17 cellular contexts compared by ENCODE assay signal in genomic region chr17:3531266-3532101, GRCh38. TPM values are rescaled to one million over a fixed set of nuclear protein-coding genes. Genes with fewer than 3 reads are reported as not detected.
DNase-seq lines count a peak whose midpoint lies in the region; ATAC-seq and TF ChIP-seq lines count a peak whose summit lies in the region.
"Had no signal": no experiment of that assay in that cellular context is flagged by ENCODE, and none has a peak within 500 bp of the region (broad histone marks: within the 10 kb centered on the region; RNA-seq: fewer than 3 reads in every experiment).

No MANE protein-coding gene starts in this region.

- no peaks in the 10 kb centered on the region for H3K36me3 Mint-ChIP-seq in chondrocyte (ENCODE audit: low read depth)
- H3K36me3 Mint-ChIP-seq: CD4-positive, alpha-beta memory T cell; stimulated activated effector memory CD8-positive, alpha-beta T cell treated with anti-CD3 and anti-CD28 coated beads, Interleukin-12 subunit alpha, Interleukin-12 subunit beta, amount 100 ng/mL, for 72 hours had no signal

- peak; percentile 97 for DNase-seq in Ammon's horn (ENCODE audit: low spot score)
- peak; percentile 62 for DNase-seq in chondrocyte (ENCODE audit: low spot score)
- DNase-seq in hippocampal formation (lab: John Stamatoyannopoulos, UW) = peak; percentile 93 to 97
- DNase-seq in pons (ENCODE audit: low spot score) = peak; percentile 99
- no peak for DNase-seq in NCI-H1417 (lab: John Stamatoyannopoulos, UW)
- no peak for DNase-seq in cortex of kidney (lab: John Stamatoyannopoulos, UW)
- no peak for DNase-seq in stimulated activated naive CD8-positive, alpha-beta T cell treated with anti-CD3 and anti-CD28 coated beads, Interleukin-15, Interleukin-2, amounts not matched to agents 100 U/mL and 50 U/mL, for 24 hours
- DNase-seq: activated T-cell treated with anti-CD3 and anti-CD28 coated beads, Interleukin-2, amount 50 U/mL, for 4 hours; CD4-positive, alpha-beta memory T cell; MV-4-11; NCI-H2171 treated with DMSO at 0.1 percent for 48 hours; SIG-M5; stimulated activated CD4-positive, alpha-beta T cell treated with anti-CD3 and anti-CD28 coated beads, Interleukin-4, amount 100 ng/mL, for 4 hours had no signal

- no peak overlapping the region for H3K27ac Mint-ChIP-seq in chondrocyte (ENCODE audit: unreplicated experiment)
- H3K27ac Mint-ChIP-seq: CD4-positive, alpha-beta memory T cell; stimulated activated effector memory CD8-positive, alpha-beta T cell treated with anti-CD3 and anti-CD28 coated beads, Interleukin-12 subunit alpha, Interleukin-12 subunit beta, amount 100 ng/mL, for 72 hours had no signal

- H3K4me1 Mint-ChIP-seq in chondrocyte (ENCODE audit: low read depth) = peaks cover 3% of the 10 kb centered on the region

- TF ChIP-seq CTCF in chondrocyte (IDR thresholded peaks at IDR 0.05) = no peak

- no peaks in the 10 kb centered on the region for H3K9me3 Mint-ChIP-seq in chondrocyte (ENCODE audit: low read depth)
- H3K9me3 Mint-ChIP-seq: activated T-cell treated with anti-CD3 and anti-CD28 coated beads, Interleukin-2, amount 50 U/mL, for 4 hours; CD4-positive, alpha-beta memory T cell; stimulated activated effector memory CD8-positive, alpha-beta T cell treated with anti-CD3 and anti-CD28 coated beads, Interleukin-12 subunit alpha, Interleukin-12 subunit beta, amount 100 ng/mL, for 72 hours had no signal

- no peak overlapping the region for H3K4me3 Mint-ChIP-seq in chondrocyte (ENCODE audit: unreplicated experiment)
- H3K4me3 Mint-ChIP-seq: activated T-cell treated with anti-CD3 and anti-CD28 coated beads, Interleukin-2, amount 50 U/mL, for 4 hours; CD4-positive, alpha-beta memory T cell; stimulated activated effector memory CD8-positive, alpha-beta T cell treated with anti-CD3 and anti-CD28 coated beads, Interleukin-12 subunit alpha, Interleukin-12 subunit beta, amount 100 ng/mL, for 72 hours had no signal

- peaks cover 4% of the 10 kb centered on the region for H3K27me3 Mint-ChIP-seq in chondrocyte (ENCODE audit: low read depth)

- no peak for ATAC-seq in HG03439 (IDR thresholded peaks at IDR 0.05; ENCODE audit: unreplicated experiment)
- no peak for ATAC-seq in stimulated activated naive CD8-positive, alpha-beta T cell treated with anti-CD3 and anti-CD28 coated beads, Interleukin-15, Interleukin-2, amounts not matched to agents 100 U/mL and 50 U/mL, for 24 hours
- ATAC-seq: A549; activated T-cell treated with anti-CD3 and anti-CD28 coated beads, Interleukin-2, amount 50 U/mL, for 4 hours; mucosa of descending colon; stimulated activated effector memory CD8-positive, alpha-beta T cell treated with anti-CD3 and anti-CD28 coated beads, Interleukin-12 subunit alpha, Interleukin-12 subunit beta, amount 100 ng/mL, for 72 hours had no signal

RNA-seq across cellular contexts. Expression of gene TRPV3, which starts 26.1 kb away (rescaled TPM):
- 0.27 to 0.74 TPM in 2 of 3 replicates, not detected in the other for total RNA-seq in chondrocyte

RNA-seq across cellular contexts. Expression of gene ASPA, which starts 55.7 kb away (rescaled TPM):
- not detected in 3 replicates for total RNA-seq in chondrocyte
- total RNA-seq: activated T-cell treated with anti-CD3 and anti-CD28 coated beads, Interleukin-2, amount 50 U/mL, for 4 hours; CD4-positive, alpha-beta memory T cell had no signal

RNA-seq across cellular contexts. Expression of gene SPATA22, which starts 59.9 kb away (rescaled TPM):
- not detected in 3 replicates for total RNA-seq in chondrocyte
- total RNA-seq: activated T-cell treated with anti-CD3 and anti-CD28 coated beads, Interleukin-2, amount 50 U/mL, for 4 hours; CD4-positive, alpha-beta memory T cell had no signal

Comparison
In these comparisons a context has a peak if more than half of its experiments do, and no peak if none do; other contexts are left out.
1. DNase-seq: peak in Ammon's horn (single experiment), chondrocyte (single experiment), hippocampal formation (2 of 2) and pons (single experiment); none in NCI-H1417 (0 of 3), cortex of kidney (single experiment) and stimulated activated naive CD8-positive, alpha-beta T cell treated with anti-CD3 and anti-CD28 coated beads, Interleukin-15, Interleukin-2, amounts not matched to agents 100 U/mL and 50 U/mL, for 24 hours (single experiment).